In the genomic region with DNA sequence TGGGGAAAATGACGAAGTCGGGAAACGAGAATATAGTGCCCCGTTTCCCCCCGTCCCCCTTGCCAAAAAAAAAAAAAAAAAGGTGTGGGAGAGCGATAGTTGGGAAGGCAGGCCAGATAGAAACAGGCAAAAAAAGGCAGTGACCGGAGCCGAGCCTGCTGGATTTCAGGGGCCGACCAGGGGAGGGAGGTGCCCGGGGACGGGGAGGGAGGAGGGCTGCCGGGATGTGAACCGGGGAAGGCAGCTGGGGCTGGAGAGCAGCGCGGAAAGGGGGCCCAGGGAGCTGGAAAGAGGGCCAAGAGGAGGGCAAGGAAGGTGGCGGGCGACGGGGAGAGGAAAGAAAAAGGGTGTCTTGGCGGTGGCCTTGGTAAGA, we compare ENCODE assay signal across 8 cellular contexts. TPM values are rescaled to one million over a fixed set of nuclear protein-coding genes. Genes with fewer than 3 reads are reported as not detected.
DNase-seq lines count a peak whose midpoint lies in the region; ATAC-seq and TF ChIP-seq lines count a peak whose summit lies in the region.

No MANE protein-coding gene starts in this region.

- no peaks in the 10 kb centered on the region for H3K9me3 ChIP-seq in breast epithelium
- H3K9me3 ChIP-seq in lower lobe of right lung, result no peaks in the 10 kb centered on the region
- H3K9me3 ChIP-seq in thymus (ENCODE audit: control insufficient read depth), result no peaks in the 10 kb centered on the region

- H3K36me3 ChIP-seq in breast epithelium (no peaks in the 10 kb centered on the region), lower lobe of right lung (no peaks in the 10 kb centered on the region), thymus (ENCODE audit: control insufficient read depth, insufficient read depth) (no peaks in the 10 kb centered on the region)

- TF ChIP-seq POLR2A in breast epithelium (IDR thresholded peaks at IDR 0.05), result no peak

- WGBS in thymus, result under 1% methylated on average over 19 of the region's 19 CpGs

- ATAC-seq in lower lobe of right lung, result peak; percentile 63
- ATAC-seq in HG03442 (IDR thresholded peaks at IDR 0.05; ENCODE audit: unreplicated experiment), result no peak
- ATAC-seq in GM21619 (IDR thresholded peaks at IDR 0.05; ENCODE audit: unreplicated experiment), result no peak

- DNase-seq in activated CD4-positive, alpha-beta T cell treated with anti-CD3 and anti-CD28 coated beads for 48 hours, result peak; percentile 16
- no peak for DNase-seq in activated CD4-positive, alpha-beta T cell treated with anti-CD3 and anti-CD28 coated beads for 4 hours
- DNase-seq in breast epithelium (ENCODE audit: low spot score in 2 of 2), result peak in 1 of 2 donors; percentile 53
- peak; percentile 44 for DNase-seq in lower lobe of right lung
- no peak for DNase-seq in foreskin fibroblast

- H3K4me1 ChIP-seq in breast epithelium (peaks cover 0 to 3% of the 10 kb centered on the region in 2 donors), lower lobe of right lung (peaks cover 15% of the 10 kb centered on the region), thymus (ENCODE audit: control insufficient read depth, insufficient read depth, low read length) (peaks cover 19% of the 10 kb centered on the region)

- peaks cover 0 to 3% of the 10 kb centered on the region in 2 donors for H3K27me3 ChIP-seq in breast epithelium
- H3K27me3 ChIP-seq in lower lobe of right lung (ENCODE audit: low read depth), result peaks cover 27% of the 10 kb centered on the region
- no peaks in the 10 kb centered on the region for H3K27me3 ChIP-seq in thymus (ENCODE audit: control insufficient read depth, insufficient read depth)

- peak overlapping the region; percentile 39 to 78 (median 75) for H3K4me3 ChIP-seq in breast epithelium
- peak overlapping the region; percentile 58 for H3K4me3 ChIP-seq in lower lobe of right lung
- H3K4me3 ChIP-seq in thymus (ENCODE audit: low read length), result peak overlapping the region; percentile 80
- H3K4me3 ChIP-seq in foreskin fibroblast (ENCODE audit: low read depth in 1 of 2, low read length in 2 of 2), result no peak overlapping the region

- H3K27ac ChIP-seq in breast epithelium (peak overlapping the region; percentile 73 to 76), lower lobe of right lung (no peak overlapping the region), thymus (ENCODE audit: low read depth) (no peak overlapping the region)

- TF ChIP-seq CTCF in breast epithelium (IDR thresholded peaks at IDR 0.05) (no peak), lower lobe of right lung (IDR thresholded peaks at IDR 0.05) (no peak), foreskin fibroblast (IDR thresholded peaks at IDR 0.05; ENCODE audit: low read depth, low read length) (no peak)

- intact Hi-C loops in breast epithelium (cut with DNase I; ENCODE audit: low total_unique reads), result no loop called here
- intact Hi-C loops in lower lobe of right lung (cut with DNase I), result no loop called here

RNA-seq across cellular contexts. Expression of gene LRRN1, which starts 0.8 kb away (rescaled TPM):
- total RNA-seq in breast epithelium, result 10 to 100 TPM in 1 of 3 donors, 1 to 10 TPM in 1, under 1 TPM in 1; 0.32 to 18.9 (median 4.3) TPM
- 2.0 TPM for total RNA-seq in lower lobe of right lung
- 5.1 TPM for polyA plus RNA-seq in thymus

Comparison
In these comparisons a context has a peak if more than half of its experiments do, and no peak if none do; other contexts are left out.
1. DNase-seq: peak in activated CD4-positive, alpha-beta T cell treated with anti-CD3 and anti-CD28 coated beads for 48 hours (single experiment) and lower lobe of right lung (single experiment); none in activated CD4-positive, alpha-beta T cell treated with anti-CD3 and anti-CD28 coated beads for 4 hours (0 of 2) and foreskin fibroblast (0 of 2).
2. H3K27ac ChIP-seq: peak in breast epithelium (2 of 2); none in lower lobe of right lung (single experiment) and thymus (single experiment).
3. H3K4me3 ChIP-seq: peak in breast epithelium (3 of 3), lower lobe of right lung (single experiment) and thymus (single experiment); none in foreskin fibroblast (0 of 2).
4. ATAC-seq: peak in lower lobe of right lung (2 of 2); none in HG03442 (single experiment) and GM21619 (single experiment).